16 cellular contexts compared by ENCODE assay signal in the genomic region with DNA sequence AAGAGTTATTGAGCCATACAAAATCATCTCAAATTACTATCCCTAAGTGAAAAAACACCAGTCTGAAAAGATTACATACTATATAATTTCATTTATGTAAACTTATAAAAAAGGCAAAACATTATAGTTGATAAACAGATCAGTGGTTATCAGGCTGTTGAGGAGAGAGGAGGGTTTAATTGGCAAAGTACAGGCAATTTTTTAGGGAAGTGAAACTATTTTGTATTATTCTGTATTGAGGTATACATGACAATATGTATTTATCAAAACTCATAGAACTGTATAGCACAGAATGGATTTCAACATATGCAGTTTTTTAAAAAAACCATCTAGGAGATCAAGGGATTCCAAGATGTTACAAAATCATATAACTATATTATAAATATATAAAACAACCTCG.
DNase-seq lines count a peak whose midpoint lies in the region; TF ChIP-seq lines count a peak whose summit lies in the region.
"Had no signal": no experiment of that assay in that cellular context is flagged by ENCODE, and none has a peak within 500 bp of the region (broad histone marks: within the 10 kb centered on the region; RNA-seq: fewer than 3 reads in every experiment).

No MANE protein-coding gene starts in this region.

- TF ChIP-seq CTCF in coronary artery (IDR thresholded peaks at IDR 0.05) = no peak

- DNase-seq in SIG-M5 treated with dmso at 0.1 percent for 504 hours (lab: John Stamatoyannopoulos, UW; ENCODE audit: unreplicated experiment) (peak; percentile 25), SIG-M5 (lab: John Stamatoyannopoulos, UW) (no peak), NOMO-1 (lab: John Stamatoyannopoulos, UW; ENCODE audit: unreplicated experiment in 2 of 2) (peak; percentile 36 to 61), OCI-M1 (lab: John Stamatoyannopoulos, UW) (peak; percentile 23), coronary artery (ENCODE audit: low spot score) (no peak), NCI-H510A (lab: John Stamatoyannopoulos, UW) (no peak), activated T-cell treated with anti-CD3 and anti-CD28 coated beads for 4 hours (no peak)
- DNase-seq in stimulated activated CD4-positive, alpha-beta T cell treated with anti-CD3 and anti-CD28 coated beads, Interleukin-2, amount 100 ng/mL, for 24 hours = no peak
- DNase-seq: Caco-2; CD8-positive, alpha-beta memory T cell; DMS53; GF-D8; H7; IMR-90 had no signal

- H3K4me3 ChIP-seq in coronary artery = no peak overlapping the region
- H3K4me3 ChIP-seq: GM23338 had no signal

- no peak overlapping the region for H3K27ac ChIP-seq in coronary artery
- H3K27ac ChIP-seq: 22Rv1 had no signal

Comparison
In these comparisons a context has a peak if more than half of its experiments do, and no peak if none do; other contexts are left out.
1. DNase-seq: peak in SIG-M5 treated with dmso at 0.1 percent for 504 hours (single experiment), NOMO-1 (2 of 2) and OCI-M1 (single experiment); none in SIG-M5 (single experiment), stimulated activated CD4-positive, alpha-beta T cell treated with anti-CD3 and anti-CD28 coated beads, Interleukin-2, amount 100 ng/mL, for 24 hours (0 of 2), coronary artery (single experiment), NCI-H510A (single experiment) and activated T-cell treated with anti-CD3 and anti-CD28 coated beads for 4 hours (single experiment).